Comparison of ENCODE assay signal across 8 cellular contexts in the genomic region with DNA sequence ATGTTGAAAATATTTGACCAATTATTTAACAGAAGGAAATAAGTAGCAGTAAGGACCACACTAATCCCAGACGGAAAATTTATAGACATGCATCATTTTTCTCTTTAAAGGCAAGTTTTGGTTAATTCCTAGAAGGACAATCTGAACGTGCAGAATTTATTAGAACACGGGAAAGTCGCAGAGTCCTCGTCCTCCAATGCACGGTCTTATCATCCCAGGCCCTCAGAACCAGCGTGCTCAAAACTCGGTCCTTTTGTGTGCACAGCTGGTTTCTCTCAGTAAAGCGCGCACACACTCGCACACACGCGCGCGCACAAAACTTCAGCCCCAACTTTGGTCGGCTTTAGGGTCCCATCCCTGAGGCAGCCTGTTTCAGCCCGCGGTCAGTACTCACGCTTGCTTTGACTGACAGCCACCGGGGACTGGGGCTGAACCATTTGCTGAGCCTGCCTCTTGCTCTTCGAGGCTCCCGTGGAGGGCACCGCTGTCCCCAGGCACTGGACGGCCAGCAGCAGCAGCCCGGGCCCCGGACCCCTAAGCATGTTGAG. TPM values are rescaled to one million over a fixed set of nuclear protein-coding genes. Genes with fewer than 3 reads are reported as not detected.
DNase-seq lines count a peak whose midpoint lies in the region; ATAC-seq, FAIRE-seq and TF ChIP-seq lines count a peak whose summit lies in the region.

No MANE protein-coding gene starts in this region.

- H3K4me3 ChIP-seq in ACC112 (ENCODE audit: low read depth, low read length), result peak overlapping the region; percentile 96

- H3K27me3 ChIP-seq in ACC112 (ENCODE audit: insufficient read depth, low read length), result no peaks in the 10 kb centered on the region

- peak; percentile 16 for DNase-seq in activated B cell treated with CpG ODN at 0.5 μM for 24 hours
- peak in 25 of 42 donors; percentile 3 to 47 (median 18) for DNase-seq in head of caudate nucleus
- no peak for DNase-seq in progenitor cell of endocrine pancreas (ENCODE audit: low spot score, unreplicated experiment)
- DNase-seq in D721Med (ENCODE audit: insufficient read length, low spot score), result no peak
- DNase-seq in frontal cortex (ENCODE audit: low spot score in 2 of 2), result no peak

- no peak overlapping the region for H2AFZ ChIP-seq in ACC112 (ENCODE audit: low read length, unreplicated experiment)

- H3K27ac ChIP-seq in ACC112 (ENCODE audit: low read depth, low read length), result peak overlapping the region; percentile 95

- peak; percentile 42 for ATAC-seq in GM18907 (IDR thresholded peaks at IDR 0.05; ENCODE audit: unreplicated experiment)
- ATAC-seq in HG03175 (IDR thresholded peaks at IDR 0.05; ENCODE audit: unreplicated experiment), result peak; percentile 29
- ATAC-seq in activated B cell treated with CpG ODN at 0.5 μM for 24 hours (ENCODE audit: low read depth), result no peak

- peaks cover 48% of the 10 kb centered on the region for H3K4me1 ChIP-seq in ACC112 (ENCODE audit: control insufficient read depth, insufficient read depth, low read length, unreplicated experiment)

- CTCF ChIA-PET in activated B cell treated with CpG ODN at 0.5 μM for 24 hours (lab: Charles Lee), result no interaction called here

- H3K9me3 Mint-ChIP-seq in activated B cell treated with CpG ODN at 0.5 μM for 24 hours (no peaks in the 10 kb centered on the region), progenitor cell of endocrine pancreas (ENCODE audit: low read depth) (no peaks in the 10 kb centered on the region)

- FAIRE-seq in D721Med (lab: Jason Lieb, UNC), result no peak
- no peak for FAIRE-seq in frontal cortex (lab: Jason Lieb, UNC)

- POLR2A ChIA-PET in activated B cell treated with CpG ODN at 0.5 μM for 24 hours (lab: Charles Lee), result no interaction called here

- H3K27ac Mint-ChIP-seq in activated B cell treated with CpG ODN at 0.5 μM for 24 hours (no peak overlapping the region), progenitor cell of endocrine pancreas (peak overlapping the region; percentile 92)

- H3K4me1 Mint-ChIP-seq in activated B cell treated with CpG ODN at 0.5 μM for 24 hours (peaks cover 17% of the 10 kb centered on the region), progenitor cell of endocrine pancreas (ENCODE audit: low read depth) (peaks cover 58% of the 10 kb centered on the region)

- no peaks in the 10 kb centered on the region for H3K36me3 Mint-ChIP-seq in activated B cell treated with CpG ODN at 0.5 μM for 24 hours (ENCODE audit: low read depth)
- peaks cover 32% of the 10 kb centered on the region for H3K36me3 Mint-ChIP-seq in progenitor cell of endocrine pancreas (ENCODE audit: insufficient read depth)

- peak overlapping the region; percentile 70 for H3K4me3 Mint-ChIP-seq in activated B cell treated with CpG ODN at 0.5 μM for 24 hours
- peak overlapping the region; percentile 85 for H3K4me3 Mint-ChIP-seq in progenitor cell of endocrine pancreas (ENCODE audit: low read depth)

- H3K27me3 Mint-ChIP-seq in activated B cell treated with CpG ODN at 0.5 μM for 24 hours, result peaks cover 62% of the 10 kb centered on the region
- H3K27me3 Mint-ChIP-seq in progenitor cell of endocrine pancreas, result no peaks in the 10 kb centered on the region

- peaks cover 85% of the 10 kb centered on the region for H3K79me2 ChIP-seq in ACC112 (ENCODE audit: control insufficient read depth, insufficient read depth, low read length, unreplicated experiment)

- intact Hi-C loops in activated B cell treated with CpG ODN at 0.5 μM for 24 hours (cut with micrococcal nuclease), result loop anchor here (5.0 kb wide), 1 partner anchor 123 kb away; the partner anchor contains the start of gene ATIC
- intact Hi-C loops in head of caudate nucleus (cut with DNase I), result no loop called here

- peaks cover 49% of the 10 kb centered on the region for H3K36me3 ChIP-seq in ACC112 (ENCODE audit: insufficient read depth, low read length)

- TF ChIP-seq CTCF in activated B cell treated with CpG ODN at 0.5 μM for 24 hours (IDR thresholded peaks at IDR 0.05) (no peak), progenitor cell of endocrine pancreas (IDR thresholded peaks at IDR 0.05; ENCODE audit: unreplicated experiment) (no peak), D721Med (IDR thresholded peaks at IDR 0.05; ENCODE audit: insufficient read depth, missing control alignments) (no peak)

RNA-seq across cellular contexts. Expression of gene FN1, which starts 0.5 kb away (rescaled TPM):
- total RNA-seq in activated B cell treated with CpG ODN at 0.5 μM for 24 hours, result 0.15 TPM in 1 of 2 replicates, not detected in the other
- total RNA-seq in progenitor cell of endocrine pancreas, result 2,640 and 2,744 TPM in 2 replicates
- total RNA-seq in frontal cortex, result 99.9 TPM

Comparison
In these comparisons a context has a peak if more than half of its experiments do, and no peak if none do; other contexts are left out.
1. DNase-seq: peak in activated B cell treated with CpG ODN at 0.5 μM for 24 hours (single experiment) and head of caudate nucleus (25 of 42); none in progenitor cell of endocrine pancreas (single experiment), D721Med (single experiment) and frontal cortex (0 of 2).
2. RNA of gene FN1, which starts 0.5 kb away (total RNA-seq): 2,640 to 2,744 TPM in progenitor cell of endocrine pancreas and 99.9 TPM in frontal cortex (single experiment); 0.15 TPM in activated B cell treated with CpG ODN at 0.5 μM for 24 hours; every median in the first group is over 10 times any median in the second.